36 cellular contexts compared by ENCODE assay signal in the genomic region with DNA sequence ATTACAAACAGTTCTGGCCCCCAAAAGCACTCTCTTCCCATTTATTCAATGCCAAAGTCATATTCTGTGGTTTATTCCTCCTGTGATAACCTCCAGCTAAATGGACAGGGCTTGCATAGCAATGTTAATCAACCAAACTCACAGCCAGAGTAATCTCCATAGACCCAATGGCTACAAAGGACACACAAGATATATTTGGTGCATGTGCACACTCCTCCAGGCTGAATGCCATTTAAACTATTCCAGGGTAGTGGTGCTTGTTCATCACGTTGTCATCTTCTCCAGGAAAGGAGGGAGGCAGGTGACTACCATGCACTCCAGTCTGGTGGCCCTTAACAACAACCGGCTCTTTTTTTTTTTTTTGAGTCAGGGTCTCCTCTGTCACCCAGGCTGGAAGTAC. TPM values are rescaled to one million over a fixed set of nuclear protein-coding genes. Genes with fewer than 3 reads are reported as not detected.
"Had no signal": no experiment of that assay in that cellular context is flagged by ENCODE, and none has a peak within 500 bp of the region (broad histone marks: within the 10 kb centered on the region; RNA-seq: fewer than 3 reads in every experiment).

No MANE protein-coding gene starts in this region.

- ATAC-seq: activated CD4-positive, alpha-beta T cell treated with anti-CD3 and anti-CD28 coated beads for 36 hours; activated CD4-positive, CD25-positive, alpha-beta regulatory T cell treated with anti-CD3 and anti-CD28 coated beads, Interleukin-2, amount 50 U/mL, for 24 hours; activated CD8-positive, alpha-beta T cell treated with anti-CD3 and anti-CD28 coated beads for 36 hours; activated naive CD4-positive, alpha-beta T cell treated with anti-CD3 and anti-CD28 coated beads, Interleukin-2, amount 50 U/mL, for 72 hours; activated T-cell treated with anti-CD3 and anti-CD28 coated beads, Interleukin-2, amount 50 U/mL, for 4 hours; activated T-cell treated with anti-CD3 and anti-CD28 coated beads, Interleukin-2, amount 50 U/mL, for 72 hours; activated T-helper 17 cell treated with anti-CD3 and anti-CD28 coated beads, Interleukin-2, amount 50 U/mL, for 72 hours; body of pancreas had no signal

- H3K4me3 ChIP-seq: adrenal gland, body of pancreas, breast epithelium had no signal

- H3K27me3 ChIP-seq: adrenal gland, body of pancreas, brain microvascular endothelial cell, breast epithelium had no signal

- H3K27ac ChIP-seq: adrenal gland, body of pancreas, brain microvascular endothelial cell, breast epithelium, VCaP had no signal

- H3K4me1 ChIP-seq: adrenal gland, body of pancreas, breast epithelium had no signal

- H3K9me3 ChIP-seq: adrenal gland, body of pancreas, breast epithelium had no signal

- H3K36me3 ChIP-seq: adrenal gland, brain microvascular endothelial cell, breast epithelium had no signal

- DNase-seq: activated B cell treated with CpG ODN at 0.5 μM for 24 hours; activated CD4-positive, alpha-beta memory T cell treated with anti-CD3 and anti-CD28 coated beads for 36 hours; activated CD4-positive, alpha-beta T cell treated with anti-CD3 and anti-CD28 coated beads for 1 hour; activated CD4-positive, alpha-beta T cell treated with anti-CD3 and anti-CD28 coated beads for 36 hours; activated CD4-positive, alpha-beta T cell treated with anti-CD3 and anti-CD28 coated beads for 48 hours; activated CD4-positive, alpha-beta T cell treated with anti-CD3 and anti-CD28 coated beads, Interleukin-2, amount 10 ng/mL, durations not matched to agents 7 days and 5 days; activated CD8-positive, alpha-beta memory T cell treated with anti-CD3 and anti-CD28 coated beads, Interleukin-2, amount 50 U/mL, for 4 hours; activated CD8-positive, alpha-beta T cell treated with anti-CD3 and anti-CD28 coated beads for 36 hours; activated effector memory CD4-positive, alpha-beta T cell treated with anti-CD3 and anti-CD28 coated beads, Interleukin-2, amount 50 U/mL, for 16 hours; activated gamma-delta T cell treated with Interleukin-2 at 50 U/mL for 16 hours; activated naive CD4-positive, alpha-beta T cell; activated naive CD4-positive, alpha-beta T cell treated with anti-CD3 and anti-CD28 coated beads for 36 hours; activated naive CD4-positive, alpha-beta T cell treated with anti-CD3 and anti-CD28 coated beads, Interleukin-2, amount 50 U/mL, for 16 hours; activated naive CD8-positive, alpha-beta T cell treated with anti-CD3 and anti-CD28 coated beads for 36 hours; activated T-cell treated with anti-CD3 and anti-CD28 coated beads for 4 hours; activated T-cell treated with anti-CD3 and anti-CD28 coated beads, Interleukin-2, amount 50 U/mL, for 1 hour; activated T-cell treated with anti-CD3 and anti-CD28 coated beads, Interleukin-2, amount 50 U/mL, for 4 hours; activated T-cell treated with anti-CD3 and anti-CD28 coated beads, Interleukin-2, amount 50 U/mL, for 72 hours; adrenal gland; amniotic stem cell; aorta; body of pancreas; brain microvascular endothelial cell; central memory CD4-positive, alpha-beta T cell; SW 1271; T-helper 1 cell; T-helper 2 cell; T-helper 9 cell had no signal

RNA-seq across cellular contexts. Expression of a gene that starts 56.8 kb away (rescaled TPM):
- total RNA-seq: activated B cell treated with CpG ODN at 0.5 μM for 24 hours; activated CD4-positive, alpha-beta T cell treated with anti-CD3 and anti-CD28 coated beads for 36 hours; activated CD8-positive, alpha-beta memory T cell treated with anti-CD3 and anti-CD28 coated beads for 36 hours; activated naive CD4-positive, alpha-beta T cell treated with anti-CD3 and anti-CD28 coated beads for 36 hours; activated naive CD4-positive, alpha-beta T cell treated with anti-CD3 and anti-CD28 coated beads, Interleukin-2, amount 50 U/mL, for 72 hours; activated T-cell treated with anti-CD3 and anti-CD28 coated beads, Interleukin-2, amount 50 U/mL, for 72 hours; activated T-helper 1 cell treated with anti-CD3 and anti-CD28 coated beads, Interleukin-12 subunit alpha, Interleukin-12 subunit beta, Interleukin-2, Interleukin-4 antibody, amounts not matched to agents 30 ng/mL and 10 ng/mL and 1 ng/mL, durations not matched to agents 14 hours and 24 hours and 36 hours; activated T-helper 17 cell treated with anti-CD3 and anti-CD28 coated beads, Interleukin-2, amount 50 U/mL, for 72 hours; aorta; astrocyte; body of pancreas had no signal
